Comparison of ENCODE assay signal across 8 cellular contexts in the genomic region with DNA sequence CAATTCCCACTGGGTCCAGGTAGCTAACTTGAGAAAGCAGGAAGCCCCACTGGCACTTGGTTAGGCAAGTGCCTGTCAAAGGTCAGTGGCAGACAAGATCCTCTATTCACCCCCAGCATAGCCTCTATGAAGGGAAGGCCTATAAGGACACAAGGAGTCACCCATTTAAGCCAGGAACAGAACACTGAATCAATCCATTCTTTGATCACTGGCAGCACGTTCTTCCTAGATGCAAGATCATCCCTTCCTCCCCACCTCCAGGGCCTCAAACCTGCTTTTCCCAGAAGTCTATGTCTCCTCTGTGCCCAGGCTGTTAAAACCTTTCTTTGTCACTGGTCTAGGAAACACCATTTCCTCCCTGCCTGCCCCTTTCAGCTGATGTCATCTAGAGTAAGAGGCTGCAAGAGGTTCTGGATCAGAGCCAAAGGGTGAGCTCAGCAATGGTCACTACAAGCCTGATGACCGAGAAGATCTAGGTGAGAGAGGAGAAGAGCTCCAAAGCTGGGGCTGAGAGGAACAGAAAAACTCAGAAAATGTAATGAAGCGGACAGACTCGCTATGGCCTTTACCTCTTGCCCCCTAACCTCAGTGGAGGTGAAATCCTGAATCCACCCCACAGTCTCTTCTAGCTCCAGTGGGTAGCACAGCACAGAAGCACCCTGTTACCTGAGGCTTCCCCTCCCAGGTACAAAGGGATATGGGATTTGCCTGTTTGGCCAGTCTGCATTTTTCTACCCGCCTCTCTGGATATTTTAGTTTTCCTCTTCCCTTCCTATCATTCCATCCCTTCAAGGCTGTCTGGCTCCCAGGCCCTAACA. TPM values are rescaled to one million over a fixed set of nuclear protein-coding genes. Genes with fewer than 3 reads are reported as not detected.
DNase-seq lines count a peak whose midpoint lies in the region; TF ChIP-seq lines count a peak whose summit lies in the region.

No MANE protein-coding gene starts in this region.

- WGBS in sigmoid colon, 2 donors: 63 to 72% methylated on average over 5 of the region's 5 CpGs

- H3K4me1 Mint-ChIP-seq in activated naive CD4-positive, alpha-beta T cell treated with anti-CD3 and anti-CD28 coated beads, Interleukin-2, amount 50 U/mL, for 24 hours: peaks cover 34% of the 10 kb centered on the region

- H3K36me3 ChIP-seq in sigmoid colon: peaks cover 9 to 41% (median 19%) of the 10 kb centered on the region in 4 donors

- H3K27ac Mint-ChIP-seq in activated naive CD4-positive, alpha-beta T cell treated with anti-CD3 and anti-CD28 coated beads, Interleukin-2, amount 50 U/mL, for 24 hours: peak overlapping the region; percentile 67

- H3K27ac ChIP-seq in sigmoid colon: peak overlapping the region; percentile 96 to 100 (median 98)

- intact Hi-C loops in sigmoid colon (cut with DNase I): loop anchor here (5.0 kb wide), 1 partner anchor 75 kb away; no protein-coding TSS in a partner anchor

- H3K9me3 Mint-ChIP-seq in activated naive CD4-positive, alpha-beta T cell treated with anti-CD3 and anti-CD28 coated beads, Interleukin-2, amount 50 U/mL, for 24 hours: no peaks in the 10 kb centered on the region

- H3K36me3 Mint-ChIP-seq in activated naive CD4-positive, alpha-beta T cell treated with anti-CD3 and anti-CD28 coated beads, Interleukin-2, amount 50 U/mL, for 24 hours: peaks cover 3% of the 10 kb centered on the region

- TF ChIP-seq POLR2A in sigmoid colon (IDR thresholded peaks at IDR 0.05): no peak

- H3K4me1 ChIP-seq in sigmoid colon: peaks cover 0 to 26% (median 23%) of the 10 kb centered on the region in 4 donors

- H3K4me3 Mint-ChIP-seq in activated naive CD4-positive, alpha-beta T cell treated with anti-CD3 and anti-CD28 coated beads, Interleukin-2, amount 50 U/mL, for 24 hours: peak overlapping the region; percentile 66

- no peak for TF ChIP-seq EP300 in sigmoid colon (IDR thresholded peaks at IDR 0.05)

- TF ChIP-seq CTCF in sigmoid colon (IDR thresholded peaks at IDR 0.05): no peak

- no peak for DNase-seq in activated naive CD4-positive, alpha-beta T cell treated with anti-CD3 and anti-CD28 coated beads, Interleukin-2, amount 50 U/mL, for 16 hours
- DNase-seq in NCI-H446 treated with DMSO at 0.1 percent for 48 hours (lab: John Stamatoyannopoulos, UW) (peak; percentile 22), amniotic stem cell (lab: John Stamatoyannopoulos, UW) (peak; percentile 96), hepatic stellate cell (ENCODE audit: low spot score) (peak; percentile 95), sigmoid colon (peak; percentile 93), NCI-H82 (lab: John Stamatoyannopoulos, UW) (no peak)
- DNase-seq in stimulated activated CD4-positive, alpha-beta T cell treated with anti-CD3 and anti-CD28 coated beads, Interleukin-15, amount 100 ng/mL, for 24 hours: no peak

- no peaks in the 10 kb centered on the region for H3K9me3 ChIP-seq in sigmoid colon

- no peak overlapping the region for H3K4me3 ChIP-seq in sigmoid colon

- no peaks in the 10 kb centered on the region for H3K27me3 ChIP-seq in sigmoid colon

- H3K27me3 Mint-ChIP-seq in activated naive CD4-positive, alpha-beta T cell treated with anti-CD3 and anti-CD28 coated beads, Interleukin-2, amount 50 U/mL, for 24 hours: no peaks in the 10 kb centered on the region

RNA-seq across cellular contexts. Expression of a gene that starts 1.8 kb away (rescaled TPM):
- 10 to 100 TPM; 26.8 to 36.6 (median 32.5) TPM for total RNA-seq in sigmoid colon
- polyA plus RNA-seq in sigmoid colon: 10 to 100 TPM; 44.4 to 71.0 (median 70.5) TPM

RNA-seq across cellular contexts. Expression of a gene that starts 8.4 kb away (rescaled TPM):
- total RNA-seq in sigmoid colon: 10 to 100 TPM; 13.0 to 32.3 (median 29.8) TPM
- 10 to 100 TPM; 41.9 to 68.7 (median 49.2) TPM for polyA plus RNA-seq in sigmoid colon

RNA-seq across cellular contexts. Expression of a gene that starts 17.6 kb away (rescaled TPM):
- under 1 TPM in 3 of 4 donors, not detected in 1; under 0.01 to 0.68 (median 0.16) TPM for total RNA-seq in sigmoid colon
- polyA plus RNA-seq in sigmoid colon: under 1 TPM; 0.25 to 0.60 (median 0.46) TPM

RNA-seq across cellular contexts. Expression of a gene that starts 51.2 kb away (rescaled TPM):
- total RNA-seq in sigmoid colon: 1 to 10 TPM; 4.9 to 7.8 (median 6.3) TPM
- 1 to 10 TPM; 1.8 to 6.5 (median 3.0) TPM for polyA plus RNA-seq in sigmoid colon

RNA-seq across cellular contexts. Expression of a gene that starts 51.4 kb away (rescaled TPM):
- 10 to 100 TPM; 13.7 to 53.7 (median 14.7) TPM for total RNA-seq in sigmoid colon
- polyA plus RNA-seq in sigmoid colon: 10 to 100 TPM in 1 of 3 donors, 1 to 10 TPM in 2; 3.0 to 11.5 (median 7.8) TPM

Comparison
In these comparisons a context has a peak if more than half of its experiments do, and no peak if none do; other contexts are left out.
1. DNase-seq: peak in NCI-H446 treated with DMSO at 0.1 percent for 48 hours (single experiment), amniotic stem cell (single experiment), hepatic stellate cell (single experiment) and sigmoid colon (single experiment); none in activated naive CD4-positive, alpha-beta T cell treated with anti-CD3 and anti-CD28 coated beads, Interleukin-2, amount 50 U/mL, for 16 hours (single experiment), stimulated activated CD4-positive, alpha-beta T cell treated with anti-CD3 and anti-CD28 coated beads, Interleukin-15, amount 100 ng/mL, for 24 hours (single experiment) and NCI-H82 (single experiment).